ENCODE assay signal across 2 cellular contexts in the genomic region with DNA sequence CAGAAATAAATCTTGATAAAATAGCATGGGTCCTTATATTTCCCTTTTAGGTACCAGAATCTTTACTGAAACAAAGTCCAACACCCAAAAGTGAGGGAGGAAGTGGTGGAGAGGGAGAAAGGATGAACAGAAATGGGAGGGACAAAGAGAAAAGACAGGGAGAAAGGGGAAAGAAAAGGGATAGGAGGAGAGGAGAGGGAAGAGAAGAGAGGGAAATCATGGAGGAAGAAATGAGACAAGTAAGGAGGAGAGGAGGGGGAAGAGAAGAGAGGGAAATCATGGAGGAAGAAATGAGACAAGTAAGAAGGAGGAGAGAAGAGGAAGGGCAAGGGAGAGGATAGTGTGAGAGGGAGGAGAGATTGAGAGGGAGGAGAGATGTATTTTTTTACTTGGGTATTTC.
TF ChIP-seq lines count a peak whose summit lies in the region.

No MANE protein-coding gene starts in this region.

TF ChIP-seq in HEK293, 187 proteins besides CTCF, POLR2A, EP300 and RAD21 (continued from another document):
- TF ChIP-seq ZNF112 (tag by site-specific recombination; IDR thresholded peaks at IDR 0.05) (no peak), ZNF24 (tag by site-specific recombination; IDR thresholded peaks at IDR 0.05) (no peak), ZNF2 (tag by site-specific recombination; IDR thresholded peaks at IDR 0.05) (no peak), PRDM1 (tag by site-specific recombination; IDR thresholded peaks at IDR 0.05) (peak; percentile 80), ZNF558 (tag by site-specific recombination; IDR thresholded peaks at IDR 0.05) (no peak), SALL2 (tag by site-specific recombination; IDR thresholded peaks at IDR 0.05; ENCODE audit: borderline replicate concordance) (no peak), KLF1 (tag by site-specific recombination; IDR thresholded peaks at IDR 0.05) (no peak), ZSCAN23 (tag by site-specific recombination; IDR thresholded peaks at IDR 0.05) (no peak), ZNF184 (tag by site-specific recombination; IDR thresholded peaks at IDR 0.05) (no peak), ZNF366 (tag by site-specific recombination; conservative IDR thresholded peaks at IDR 0.05) (peak; percentile 43), ZNF837 (tag by site-specific recombination; IDR thresholded peaks at IDR 0.05) (no peak), ZNF211 (tag by site-specific recombination; IDR thresholded peaks at IDR 0.05; ENCODE audit: low read depth) (no peak)
- TF ChIP-seq, protein P1, sequence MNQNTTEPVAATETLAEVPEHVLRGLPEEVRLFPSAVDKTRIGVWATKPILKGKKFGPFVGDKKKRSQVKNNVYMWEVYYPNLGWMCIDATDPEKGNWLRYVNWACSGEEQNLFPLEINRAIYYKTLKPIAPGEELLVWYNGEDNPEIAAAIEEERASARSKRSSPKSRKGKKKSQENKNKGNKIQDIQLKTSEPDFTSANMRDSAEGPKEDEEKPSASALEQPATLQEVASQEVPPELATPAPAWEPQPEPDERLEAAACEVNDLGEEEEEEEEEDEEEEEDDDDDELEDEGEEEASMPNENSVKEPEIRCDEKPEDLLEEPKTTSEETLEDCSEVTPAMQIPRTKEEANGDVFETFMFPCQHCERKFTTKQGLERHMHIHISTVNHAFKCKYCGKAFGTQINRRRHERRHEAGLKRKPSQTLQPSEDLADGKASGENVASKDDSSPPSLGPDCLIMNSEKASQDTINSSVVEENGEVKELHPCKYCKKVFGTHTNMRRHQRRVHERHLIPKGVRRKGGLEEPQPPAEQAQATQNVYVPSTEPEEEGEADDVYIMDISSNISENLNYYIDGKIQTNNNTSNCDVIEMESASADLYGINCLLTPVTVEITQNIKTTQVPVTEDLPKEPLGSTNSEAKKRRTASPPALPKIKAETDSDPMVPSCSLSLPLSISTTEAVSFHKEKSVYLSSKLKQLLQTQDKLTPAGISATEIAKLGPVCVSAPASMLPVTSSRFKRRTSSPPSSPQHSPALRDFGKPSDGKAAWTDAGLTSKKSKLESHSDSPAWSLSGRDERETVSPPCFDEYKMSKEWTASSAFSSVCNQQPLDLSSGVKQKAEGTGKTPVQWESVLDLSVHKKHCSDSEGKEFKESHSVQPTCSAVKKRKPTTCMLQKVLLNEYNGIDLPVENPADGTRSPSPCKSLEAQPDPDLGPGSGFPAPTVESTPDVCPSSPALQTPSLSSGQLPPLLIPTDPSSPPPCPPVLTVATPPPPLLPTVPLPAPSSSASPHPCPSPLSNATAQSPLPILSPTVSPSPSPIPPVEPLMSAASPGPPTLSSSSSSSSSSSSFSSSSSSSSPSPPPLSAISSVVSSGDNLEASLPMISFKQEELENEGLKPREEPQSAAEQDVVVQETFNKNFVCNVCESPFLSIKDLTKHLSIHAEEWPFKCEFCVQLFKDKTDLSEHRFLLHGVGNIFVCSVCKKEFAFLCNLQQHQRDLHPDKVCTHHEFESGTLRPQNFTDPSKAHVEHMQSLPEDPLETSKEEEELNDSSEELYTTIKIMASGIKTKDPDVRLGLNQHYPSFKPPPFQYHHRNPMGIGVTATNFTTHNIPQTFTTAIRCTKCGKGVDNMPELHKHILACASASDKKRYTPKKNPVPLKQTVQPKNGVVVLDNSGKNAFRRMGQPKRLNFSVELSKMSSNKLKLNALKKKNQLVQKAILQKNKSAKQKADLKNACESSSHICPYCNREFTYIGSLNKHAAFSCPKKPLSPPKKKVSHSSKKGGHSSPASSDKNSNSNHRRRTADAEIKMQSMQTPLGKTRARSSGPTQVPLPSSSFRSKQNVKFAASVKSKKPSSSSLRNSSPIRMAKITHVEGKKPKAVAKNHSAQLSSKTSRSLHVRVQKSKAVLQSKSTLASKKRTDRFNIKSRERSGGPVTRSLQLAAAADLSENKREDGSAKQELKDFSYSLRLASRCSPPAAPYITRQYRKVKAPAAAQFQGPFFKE (tag by site-specific recombination; IDR thresholded peaks at IDR 0.05; ENCODE audit: borderline replicate concordance), result no peak
TF ChIP-seq in HEK293: peak in this region for 2.

TF ChIP-seq in K562, 482 proteins besides CTCF, POLR2A, EP300 and RAD21 (continued from another document and continues in another):
- 0 out of 2 replicates have a peak, but pooled peaks have one; percentile 1 for TF ChIP-seq SPI1 (IDR thresholded peaks at IDR 0.05; ENCODE audit: borderline replicate concordance, low read depth, low read length)
- TF ChIP-seq HNRNPK (IDR thresholded peaks at IDR 0.05; ENCODE audit: low read depth, low read length, poor library complexity, severe bottlenecking), result no peak
- no peak for TF ChIP-seq NR4A1 (CRISPR knock-in tag; IDR thresholded peaks at IDR 0.05)
- no peak for TF ChIP-seq NR4A1 (tag; IDR thresholded peaks at IDR 0.05)
- TF ChIP-seq BRCA1 (IDR thresholded peaks at IDR 0.05), result no peak
- TF ChIP-seq BRCA1 (CRISPR knock-in tag; IDR thresholded peaks at IDR 0.05), result no peak
- TF ChIP-seq NR2C1 (IDR thresholded peaks at IDR 0.05), result 0 out of 2 replicates have a peak, but pooled peaks have one; percentile 14
- TF ChIP-seq NR2C1 (tag; IDR thresholded peaks at IDR 0.05), result no peak
- TF ChIP-seq, protein P2, sequence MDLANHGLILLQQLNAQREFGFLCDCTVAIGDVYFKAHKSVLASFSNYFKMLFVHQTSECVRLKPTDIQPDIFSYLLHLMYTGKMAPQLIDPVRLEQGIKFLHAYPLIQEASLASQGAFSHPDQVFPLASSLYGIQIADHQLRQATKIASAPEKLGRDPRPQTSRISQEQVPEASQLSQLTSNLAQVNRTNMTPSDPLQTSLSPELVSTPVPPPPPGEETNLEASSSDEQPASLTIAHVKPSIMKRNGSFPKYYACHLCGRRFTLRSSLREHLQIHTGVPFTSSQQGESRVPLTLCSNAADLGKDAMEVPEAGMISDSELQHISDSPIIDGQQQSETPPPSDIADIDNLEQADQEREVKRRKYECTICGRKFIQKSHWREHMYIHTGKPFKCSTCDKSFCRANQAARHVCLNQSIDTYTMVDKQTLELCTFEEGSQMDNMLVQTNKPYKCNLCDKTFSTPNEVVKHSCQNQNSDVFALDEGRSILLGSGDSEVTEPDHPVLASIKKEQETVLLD (IDR thresholded peaks at IDR 0.05), result 0 out of 2 replicates have a peak, but pooled peaks have one; percentile 29
- TF ChIP-seq SP1 (CRISPR knock-in tag; IDR thresholded peaks at IDR 0.05), result no peak
- TF ChIP-seq, protein P3, sequence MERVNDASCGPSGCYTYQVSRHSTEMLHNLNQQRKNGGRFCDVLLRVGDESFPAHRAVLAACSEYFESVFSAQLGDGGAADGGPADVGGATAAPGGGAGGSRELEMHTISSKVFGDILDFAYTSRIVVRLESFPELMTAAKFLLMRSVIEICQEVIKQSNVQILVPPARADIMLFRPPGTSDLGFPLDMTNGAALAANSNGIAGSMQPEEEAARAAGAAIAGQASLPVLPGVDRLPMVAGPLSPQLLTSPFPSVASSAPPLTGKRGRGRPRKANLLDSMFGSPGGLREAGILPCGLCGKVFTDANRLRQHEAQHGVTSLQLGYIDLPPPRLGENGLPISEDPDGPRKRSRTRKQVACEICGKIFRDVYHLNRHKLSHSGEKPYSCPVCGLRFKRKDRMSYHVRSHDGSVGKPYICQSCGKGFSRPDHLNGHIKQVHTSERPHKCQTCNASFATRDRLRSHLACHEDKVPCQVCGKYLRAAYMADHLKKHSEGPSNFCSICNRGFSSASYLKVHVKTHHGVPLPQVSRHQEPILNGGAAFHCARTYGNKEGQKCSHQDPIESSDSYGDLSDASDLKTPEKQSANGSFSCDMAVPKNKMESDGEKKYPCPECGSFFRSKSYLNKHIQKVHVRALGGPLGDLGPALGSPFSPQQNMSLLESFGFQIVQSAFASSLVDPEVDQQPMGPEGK (CRISPR knock-in tag; IDR thresholded peaks at IDR 0.05; ENCODE audit: borderline replicate concordance), result no peak
- TF ChIP-seq SIN3A (IDR thresholded peaks at IDR 0.05; ENCODE audit: borderline replicate concordance in 2 of 2, control insufficient read depth in 1 of 2, low read depth in 2 of 2, low read length in 2 of 2), result no peak
- no peak for TF ChIP-seq KAT2B (IDR thresholded peaks at IDR 0.05; ENCODE audit: low read depth, low read length)
- no peak for TF ChIP-seq RBM25 (IDR thresholded peaks at IDR 0.05; ENCODE audit: low read depth, low read length, severe bottlenecking)
- TF ChIP-seq ZNF766 (CRISPR knock-in tag; conservative IDR thresholded peaks at IDR 0.05), result no peak
- TF ChIP-seq HLTF (IDR thresholded peaks at IDR 0.05), result 0 out of 2 replicates have a peak, but pooled peaks have one; percentile 50
- TF ChIP-seq PML (IDR thresholded peaks at IDR 0.05; ENCODE audit: low read length), result no peak
- TF ChIP-seq CCAR2 (IDR thresholded peaks at IDR 0.05; ENCODE audit: low read depth, low read length), result no peak
- no peak for TF ChIP-seq ILK (tag; IDR thresholded peaks at IDR 0.05; ENCODE audit: borderline replicate concordance, low read depth)
- no peak for TF ChIP-seq PCBP2 (IDR thresholded peaks at IDR 0.05; ENCODE audit: low read depth, low read length, poor library complexity, severe bottlenecking)
- TF ChIP-seq ZNF143 (CRISPR knock-in tag; IDR thresholded peaks at IDR 0.05), result no peak
- TF ChIP-seq, protein P4, sequence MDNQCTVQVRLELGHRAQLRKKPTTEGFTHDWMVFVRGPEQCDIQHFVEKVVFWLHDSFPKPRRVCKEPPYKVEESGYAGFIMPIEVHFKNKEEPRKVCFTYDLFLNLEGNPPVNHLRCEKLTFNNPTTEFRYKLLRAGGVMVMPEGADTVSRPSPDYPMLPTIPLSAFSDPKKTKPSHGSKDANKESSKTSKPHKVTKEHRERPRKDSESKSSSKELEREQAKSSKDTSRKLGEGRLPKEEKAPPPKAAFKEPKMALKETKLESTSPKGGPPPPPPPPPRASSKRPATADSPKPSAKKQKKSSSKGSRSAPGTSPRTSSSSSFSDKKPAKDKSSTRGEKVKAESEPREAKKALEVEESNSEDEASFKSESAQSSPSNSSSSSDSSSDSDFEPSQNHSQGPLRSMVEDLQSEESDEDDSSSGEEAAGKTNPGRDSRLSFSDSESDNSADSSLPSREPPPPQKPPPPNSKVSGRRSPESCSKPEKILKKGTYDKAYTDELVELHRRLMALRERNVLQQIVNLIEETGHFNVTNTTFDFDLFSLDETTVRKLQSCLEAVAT (IDR thresholded peaks at IDR 0.05), result 0 out of 4 replicates have a peak, but pooled peaks of 1 of the 2 experiments have one; percentile 50
- no peak for TF ChIP-seq ZNF583 (CRISPR knock-in tag; IDR thresholded peaks at IDR 0.05)
- TF ChIP-seq ZNF717 (CRISPR knock-in tag; IDR thresholded peaks at IDR 0.05), result no peak
- TF ChIP-seq YY1 (IDR thresholded peaks at IDR 0.05; ENCODE audit: borderline replicate concordance in 1 of 3, control insufficient read depth in 1 of 3, extremely low read depth in 1 of 3, insufficient read depth in 3 of 3, insufficient read length in 1 of 3, insufficient replicate concordance in 2 of 3, low read depth in 1 of 3, low read length in 2 of 3), result no peak
- no peak for TF ChIP-seq ZNF76 (CRISPR knock-in tag; IDR thresholded peaks at IDR 0.05; ENCODE audit: borderline replicate concordance)
- TF ChIP-seq, protein P5, sequence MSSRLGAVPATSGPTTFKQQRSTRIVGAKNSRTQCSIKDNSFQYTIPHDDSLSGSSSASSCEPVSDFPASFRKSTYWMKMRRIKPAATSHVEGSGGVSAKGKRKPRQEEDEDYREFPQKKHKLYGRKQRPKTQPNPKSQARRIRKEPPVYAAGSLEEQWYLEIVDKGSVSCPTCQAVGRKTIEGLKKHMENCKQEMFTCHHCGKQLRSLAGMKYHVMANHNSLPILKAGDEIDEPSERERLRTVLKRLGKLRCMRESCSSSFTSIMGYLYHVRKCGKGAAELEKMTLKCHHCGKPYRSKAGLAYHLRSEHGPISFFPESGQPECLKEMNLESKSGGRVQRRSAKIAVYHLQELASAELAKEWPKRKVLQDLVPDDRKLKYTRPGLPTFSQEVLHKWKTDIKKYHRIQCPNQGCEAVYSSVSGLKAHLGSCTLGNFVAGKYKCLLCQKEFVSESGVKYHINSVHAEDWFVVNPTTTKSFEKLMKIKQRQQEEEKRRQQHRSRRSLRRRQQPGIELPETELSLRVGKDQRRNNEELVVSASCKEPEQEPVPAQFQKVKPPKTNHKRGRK (tag; IDR thresholded peaks at IDR 0.05), result peak; percentile 55; the same call in 1 of the 2 replicates
- no peak for TF ChIP-seq KDM5B (IDR thresholded peaks at IDR 0.05; ENCODE audit: insufficient replicate concordance, low read depth, low read length)
- TF ChIP-seq, protein P6, sequence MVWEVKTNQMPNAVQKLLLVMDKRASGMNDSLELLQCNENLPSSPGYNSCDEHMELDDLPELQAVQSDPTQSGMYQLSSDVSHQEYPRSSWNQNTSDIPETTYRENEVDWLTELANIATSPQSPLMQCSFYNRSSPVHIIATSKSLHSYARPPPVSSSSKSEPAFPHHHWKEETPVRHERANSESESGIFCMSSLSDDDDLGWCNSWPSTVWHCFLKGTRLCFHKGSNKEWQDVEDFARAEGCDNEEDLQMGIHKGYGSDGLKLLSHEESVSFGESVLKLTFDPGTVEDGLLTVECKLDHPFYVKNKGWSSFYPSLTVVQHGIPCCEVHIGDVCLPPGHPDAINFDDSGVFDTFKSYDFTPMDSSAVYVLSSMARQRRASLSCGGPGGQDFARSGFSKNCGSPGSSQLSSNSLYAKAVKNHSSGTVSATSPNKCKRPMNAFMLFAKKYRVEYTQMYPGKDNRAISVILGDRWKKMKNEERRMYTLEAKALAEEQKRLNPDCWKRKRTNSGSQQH (CRISPR knock-in tag; IDR thresholded peaks at IDR 0.05), result peak; percentile 58; the same call in 1 of the 2 replicates
- TF ChIP-seq, protein P7, sequence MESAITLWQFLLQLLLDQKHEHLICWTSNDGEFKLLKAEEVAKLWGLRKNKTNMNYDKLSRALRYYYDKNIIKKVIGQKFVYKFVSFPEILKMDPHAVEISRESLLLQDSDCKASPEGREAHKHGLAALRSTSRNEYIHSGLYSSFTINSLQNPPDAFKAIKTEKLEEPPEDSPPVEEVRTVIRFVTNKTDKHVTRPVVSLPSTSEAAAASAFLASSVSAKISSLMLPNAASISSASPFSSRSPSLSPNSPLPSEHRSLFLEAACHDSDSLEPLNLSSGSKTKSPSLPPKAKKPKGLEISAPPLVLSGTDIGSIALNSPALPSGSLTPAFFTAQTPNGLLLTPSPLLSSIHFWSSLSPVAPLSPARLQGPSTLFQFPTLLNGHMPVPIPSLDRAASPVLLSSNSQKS (CRISPR knock-in tag; IDR thresholded peaks at IDR 0.05), result no peak
- TF ChIP-seq, protein P8, sequence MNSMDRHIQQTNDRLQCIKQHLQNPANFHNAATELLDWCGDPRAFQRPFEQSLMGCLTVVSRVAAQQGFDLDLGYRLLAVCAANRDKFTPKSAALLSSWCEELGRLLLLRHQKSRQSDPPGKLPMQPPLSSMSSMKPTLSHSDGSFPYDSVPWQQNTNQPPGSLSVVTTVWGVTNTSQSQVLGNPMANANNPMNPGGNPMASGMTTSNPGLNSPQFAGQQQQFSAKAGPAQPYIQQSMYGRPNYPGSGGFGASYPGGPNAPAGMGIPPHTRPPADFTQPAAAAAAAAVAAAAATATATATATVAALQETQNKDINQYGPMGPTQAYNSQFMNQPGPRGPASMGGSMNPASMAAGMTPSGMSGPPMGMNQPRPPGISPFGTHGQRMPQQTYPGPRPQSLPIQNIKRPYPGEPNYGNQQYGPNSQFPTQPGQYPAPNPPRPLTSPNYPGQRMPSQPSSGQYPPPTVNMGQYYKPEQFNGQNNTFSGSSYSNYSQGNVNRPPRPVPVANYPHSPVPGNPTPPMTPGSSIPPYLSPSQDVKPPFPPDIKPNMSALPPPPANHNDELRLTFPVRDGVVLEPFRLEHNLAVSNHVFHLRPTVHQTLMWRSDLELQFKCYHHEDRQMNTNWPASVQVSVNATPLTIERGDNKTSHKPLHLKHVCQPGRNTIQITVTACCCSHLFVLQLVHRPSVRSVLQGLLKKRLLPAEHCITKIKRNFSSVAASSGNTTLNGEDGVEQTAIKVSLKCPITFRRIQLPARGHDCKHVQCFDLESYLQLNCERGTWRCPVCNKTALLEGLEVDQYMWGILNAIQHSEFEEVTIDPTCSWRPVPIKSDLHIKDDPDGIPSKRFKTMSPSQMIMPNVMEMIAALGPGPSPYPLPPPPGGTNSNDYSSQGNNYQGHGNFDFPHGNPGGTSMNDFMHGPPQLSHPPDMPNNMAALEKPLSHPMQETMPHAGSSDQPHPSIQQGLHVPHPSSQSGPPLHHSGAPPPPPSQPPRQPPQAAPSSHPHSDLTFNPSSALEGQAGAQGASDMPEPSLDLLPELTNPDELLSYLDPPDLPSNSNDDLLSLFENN (IDR thresholded peaks at IDR 0.05; ENCODE audit: low read depth in 2 of 2, low read length in 2 of 2), result no peak
